In the genomic region with DNA sequence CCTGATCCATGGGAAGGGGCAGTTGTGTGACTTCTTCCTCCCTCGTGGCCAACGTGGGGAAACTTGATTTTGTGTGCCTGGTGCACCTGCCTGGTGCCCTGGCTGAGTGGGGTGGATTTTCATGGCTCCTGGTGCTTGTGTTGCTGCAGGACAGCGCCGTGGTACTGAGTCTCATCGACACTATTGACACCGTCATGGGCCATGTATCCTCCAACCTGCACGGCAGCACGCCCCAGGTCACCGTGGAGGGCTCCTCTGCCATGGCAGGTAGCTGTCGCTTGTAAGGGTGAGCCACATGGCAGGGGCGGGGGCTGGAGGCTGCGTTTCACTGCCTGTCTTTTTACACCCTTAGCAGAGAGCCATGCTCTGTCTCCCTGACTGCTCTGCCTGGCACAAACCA, we compare ENCODE assay signal across 20 cellular contexts. TPM values are rescaled to one million over a fixed set of nuclear protein-coding genes. Genes with fewer than 3 reads are reported as not detected.
DNase-seq lines count a peak whose midpoint lies in the region; ATAC-seq, FAIRE-seq and TF ChIP-seq lines count a peak whose summit lies in the region.
"Had no signal": no experiment of that assay in that cellular context is flagged by ENCODE, and none has a peak within 500 bp of the region (broad histone marks: within the 10 kb centered on the region; RNA-seq: fewer than 3 reads in every experiment).

No MANE protein-coding gene starts in this region.

- DNase-seq in natural killer cell treated with Interleukin-12 subunit alpha and Interleukin-12 subunit beta and Interleukin-15 and Interleukin-18, amount 100 ng/mL, for 72 hours (ENCODE audit: low spot score) = peak; percentile 45
- no peak for DNase-seq in natural killer cell
- DNase-seq in lower lobe of right lung = no peak
- DNase-seq in psoas muscle = no peak
- no peak for DNase-seq in activated naive CD4-positive, alpha-beta T cell (lab: John Stamatoyannopoulos, UW)
- DNase-seq in HTR-8/SVneo (ENCODE audit: insufficient read length, low spot score) = no peak
- DNase-seq: C1 segment of cervical spinal cord, GOT3, NCI-H1092 treated with DMSO at 0.1 percent for 48 hours, NCI-H1694 treated with DMSO at 0.1 percent for 48 hours, NCI-H510A treated with DMSO at 0.1 percent for 48 hours, NCI-H774, SHP77 had no signal

- H3K4me1 ChIP-seq in lower lobe of right lung (peaks cover 16% of the 10 kb centered on the region), psoas muscle (peaks cover 16% of the 10 kb centered on the region)
- H3K4me1 ChIP-seq: A549 had no signal

- no peak overlapping the region for H3K4me3 Mint-ChIP-seq in natural killer cell treated with Interleukin-12 subunit alpha and Interleukin-12 subunit beta and Interleukin-15 and Interleukin-18, amount 100 ng/mL, for 72 hours
- no peak overlapping the region for H3K4me3 Mint-ChIP-seq in natural killer cell

- no peak for FAIRE-seq in HTR-8/SVneo (lab: Jason Lieb, UNC)
- FAIRE-seq: A549, GM12892, GM18507, K562, RCC 7860 had no signal

- H3K9me3 ChIP-seq in lower lobe of right lung (no peaks in the 10 kb centered on the region), psoas muscle (no peaks in the 10 kb centered on the region)
- H3K9me3 ChIP-seq: A549 had no signal

- WGBS in psoas muscle, 3 donors = 76 to 94% (median 85%) methylated on average over 12 of the region's 12 CpGs

- intact Hi-C loops in natural killer cell (cut with micrococcal nuclease) = no loop called here
- intact Hi-C loops in lower lobe of right lung (cut with DNase I) = no loop called here
- intact Hi-C loops in psoas muscle (cut with DNase I) = no loop called here

- H3K4me3 ChIP-seq in lower lobe of right lung = no peak overlapping the region
- H3K4me3 ChIP-seq in psoas muscle = no peak overlapping the region
- H3K4me3 ChIP-seq: A549, K562 had no signal

- H3K27ac ChIP-seq in lower lobe of right lung = peak overlapping the region; percentile 65
- peak overlapping the region; percentile 73 for H3K27ac ChIP-seq in psoas muscle
- H3K27ac ChIP-seq: A549 had no signal

- no peaks in the 10 kb centered on the region for H3K36me3 Mint-ChIP-seq in natural killer cell treated with Interleukin-12 subunit alpha and Interleukin-12 subunit beta and Interleukin-15 and Interleukin-18, amount 100 ng/mL, for 72 hours
- H3K36me3 Mint-ChIP-seq in natural killer cell = no peaks in the 10 kb centered on the region

- ATAC-seq in natural killer cell treated with Interleukin-12 subunit alpha and Interleukin-12 subunit beta and Interleukin-15 and Interleukin-18, amount 100 ng/mL, for 72 hours = no peak
- ATAC-seq in natural killer cell (no peak), lower lobe of right lung (no peak), psoas muscle (no peak), GM18519 (IDR thresholded peaks at IDR 0.05; ENCODE audit: low FRiP score, unreplicated experiment) (no peak)
- ATAC-seq: K562 had no signal

- H3K4me1 Mint-ChIP-seq in natural killer cell treated with Interleukin-12 subunit alpha and Interleukin-12 subunit beta and Interleukin-15 and Interleukin-18, amount 100 ng/mL, for 72 hours (ENCODE audit: low read depth in 2 of 2) = no peaks in the 10 kb centered on the region
- H3K4me1 Mint-ChIP-seq in natural killer cell = no peaks in the 10 kb centered on the region
- H3K4me1 Mint-ChIP-seq: CD8-positive, alpha-beta memory T cell had no signal

- no peak overlapping the region for H3K27ac Mint-ChIP-seq in natural killer cell treated with Interleukin-12 subunit alpha and Interleukin-12 subunit beta and Interleukin-15 and Interleukin-18, amount 100 ng/mL, for 72 hours
- no peak overlapping the region for H3K27ac Mint-ChIP-seq in natural killer cell
- H3K27ac Mint-ChIP-seq: CD8-positive, alpha-beta memory T cell had no signal

- H3K36me3 ChIP-seq in lower lobe of right lung = peaks cover 55% of the 10 kb centered on the region
- H3K36me3 ChIP-seq in psoas muscle (ENCODE audit: insufficient read depth in 1 of 2, low read depth in 1 of 2) = no peaks in the 10 kb centered on the region

- H3K27me3 Mint-ChIP-seq in natural killer cell treated with Interleukin-12 subunit alpha and Interleukin-12 subunit beta and Interleukin-15 and Interleukin-18, amount 100 ng/mL, for 72 hours = peaks cover 0 to 6% of the 10 kb centered on the region in 2 donors
- no peaks in the 10 kb centered on the region for H3K27me3 Mint-ChIP-seq in natural killer cell (ENCODE audit: low read depth in 2 of 2)

- no peaks in the 10 kb centered on the region for H3K27me3 ChIP-seq in lower lobe of right lung (ENCODE audit: low read depth)
- no peaks in the 10 kb centered on the region for H3K27me3 ChIP-seq in psoas muscle (ENCODE audit: insufficient read depth in 3 of 3, low read length in 2 of 3)

- no peaks in the 10 kb centered on the region for H3K9me3 Mint-ChIP-seq in natural killer cell treated with Interleukin-12 subunit alpha and Interleukin-12 subunit beta and Interleukin-15 and Interleukin-18, amount 100 ng/mL, for 72 hours
- H3K9me3 Mint-ChIP-seq in natural killer cell = no peaks in the 10 kb centered on the region
- H3K9me3 Mint-ChIP-seq: CD8-positive, alpha-beta memory T cell had no signal

- no peak for TF ChIP-seq CTCF in natural killer cell (IDR thresholded peaks at IDR 0.05)
- TF ChIP-seq CTCF in lower lobe of right lung (IDR thresholded peaks at IDR 0.05) = no peak
- TF ChIP-seq CTCF in psoas muscle (IDR thresholded peaks at IDR 0.05) = no peak

RNA-seq across cellular contexts. Expression of a gene that starts 49.3 kb away (rescaled TPM):
- not detected for total RNA-seq in natural killer cell treated with Interleukin-12 subunit alpha and Interleukin-12 subunit beta and Interleukin-15 and Interleukin-18, amount 100 ng/mL, for 72 hours
- 1 to 10 TPM in 2 of 3 donors, under 1 TPM in 1; 0.50 to 3.9 (median 1.4) TPM for total RNA-seq in natural killer cell
- 108 TPM for total RNA-seq in lower lobe of right lung
- total RNA-seq in psoas muscle = 10 to 100 TPM in 2 of 4 donors, 1 to 10 TPM in 2; 2.1 to 11.6 (median 9.4) TPM
- polyA plus RNA-seq in psoas muscle = 1 to 10 TPM; 3.2 to 3.6 (median 3.3) TPM
- polyA plus RNA-seq: CD8-positive, alpha-beta memory T cell had no signal
